Comparison of ENCODE assay signal across 1 cellular context in genomic region chr3:57545636-57546268, GRCh38.
TF ChIP-seq lines count a peak whose summit lies in the region.

No MANE protein-coding gene starts in this region.

TF ChIP-seq in IMR-90, 13 proteins besides CTCF, POLR2A, EP300 and RAD21:
- TF ChIP-seq MXI1 (IDR thresholded peaks at IDR 0.05; ENCODE audit: borderline replicate concordance, low read depth, low read length) (no peak), CEBPB (IDR thresholded peaks at IDR 0.05; ENCODE audit: low read depth, low read length) (no peak), MAFK (IDR thresholded peaks at IDR 0.05; ENCODE audit: low read depth, low read length) (no peak), RFX5 (IDR thresholded peaks at IDR 0.05; ENCODE audit: low read depth, low read length) (no peak), FOS (IDR thresholded peaks at IDR 0.05; ENCODE audit: low read depth, low read length) (no peak), SMC3 (IDR thresholded peaks at IDR 0.05; ENCODE audit: low read depth, low read length) (no peak), MAZ (IDR thresholded peaks at IDR 0.05; ENCODE audit: borderline replicate concordance, low read depth, low read length) (no peak), BHLHE40 (IDR thresholded peaks at IDR 0.05; ENCODE audit: low read depth, low read length) (no peak), NFE2L2 (IDR thresholded peaks at IDR 0.05; ENCODE audit: low read depth, low read length) (no peak), CHD1 (IDR thresholded peaks at IDR 0.05; ENCODE audit: low read depth, low read length) (no peak), RCOR1 (IDR thresholded peaks at IDR 0.05; ENCODE audit: insufficient replicate concordance, low read length) (no peak)
- TF ChIP-seq, protein P1, sequence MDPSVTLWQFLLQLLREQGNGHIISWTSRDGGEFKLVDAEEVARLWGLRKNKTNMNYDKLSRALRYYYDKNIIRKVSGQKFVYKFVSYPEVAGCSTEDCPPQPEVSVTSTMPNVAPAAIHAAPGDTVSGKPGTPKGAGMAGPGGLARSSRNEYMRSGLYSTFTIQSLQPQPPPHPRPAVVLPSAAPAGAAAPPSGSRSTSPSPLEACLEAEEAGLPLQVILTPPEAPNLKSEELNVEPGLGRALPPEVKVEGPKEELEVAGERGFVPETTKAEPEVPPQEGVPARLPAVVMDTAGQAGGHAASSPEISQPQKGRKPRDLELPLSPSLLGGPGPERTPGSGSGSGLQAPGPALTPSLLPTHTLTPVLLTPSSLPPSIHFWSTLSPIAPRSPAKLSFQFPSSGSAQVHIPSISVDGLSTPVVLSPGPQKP (IDR thresholded peaks at IDR 0.05; ENCODE audit: borderline replicate concordance, low read depth, low read length) = no peak
- TF ChIP-seq, protein P2, sequence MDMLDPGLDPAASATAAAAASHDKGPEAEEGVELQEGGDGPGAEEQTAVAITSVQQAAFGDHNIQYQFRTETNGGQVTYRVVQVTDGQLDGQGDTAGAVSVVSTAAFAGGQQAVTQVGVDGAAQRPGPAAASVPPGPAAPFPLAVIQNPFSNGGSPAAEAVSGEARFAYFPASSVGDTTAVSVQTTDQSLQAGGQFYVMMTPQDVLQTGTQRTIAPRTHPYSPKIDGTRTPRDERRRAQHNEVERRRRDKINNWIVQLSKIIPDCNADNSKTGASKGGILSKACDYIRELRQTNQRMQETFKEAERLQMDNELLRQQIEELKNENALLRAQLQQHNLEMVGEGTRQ (IDR thresholded peaks at IDR 0.05; ENCODE audit: low read depth, low read length) = no peak
